In genomic region chr7:155448632-155449007, GRCh38 we compare ENCODE assay signal across 14 cellular contexts. TPM values are rescaled to one million over a fixed set of nuclear protein-coding genes. Genes with fewer than 3 reads are reported as not detected.
DNase-seq lines count a peak whose midpoint lies in the region; ATAC-seq and TF ChIP-seq lines count a peak whose summit lies in the region.
"Had no signal": no experiment of that assay in that cellular context is flagged by ENCODE, and none has a peak within 500 bp of the region (broad histone marks: within the 10 kb centered on the region; RNA-seq: fewer than 3 reads in every experiment).

No MANE protein-coding gene starts in this region.

- H3K27ac Mint-ChIP-seq in endodermal cell: no peak overlapping the region
- H3K27ac Mint-ChIP-seq in nephron: no peak overlapping the region
- H3K27ac Mint-ChIP-seq: mesothelial cell of epicardium had no signal

- H3K36me3 ChIP-seq in HUES48 (ENCODE audit: control insufficient read depth, insufficient read depth, low read length) (no peaks in the 10 kb centered on the region), endodermal cell (ENCODE audit: control insufficient read depth, insufficient read depth, low read length) (no peaks in the 10 kb centered on the region), prostate gland (no peaks in the 10 kb centered on the region)
- H3K36me3 ChIP-seq: BLaER1 had no signal

- H3K27me3 Mint-ChIP-seq in endodermal cell (ENCODE audit: insufficient read depth) (peaks cover 99% of the 10 kb centered on the region), nephron (ENCODE audit: low read depth) (peaks cover 100% of the 10 kb centered on the region)

- H3K4me3 ChIP-seq in HUES48 (ENCODE audit: low read depth, low read length) (peak overlapping the region; percentile 44; the same call in 1 of the 2 replicates), endodermal cell (ENCODE audit: low read length) (no peak overlapping the region), prostate gland (no peak overlapping the region)
- H3K4me3 ChIP-seq: BLaER1 had no signal

- intact Hi-C loops in prostate gland (cut with DNase I): no loop called here

- peak; percentile 33 for DNase-seq in COR-L47 (lab: John Stamatoyannopoulos, UW)
- DNase-seq in endodermal cell: peak; percentile 74
- DNase-seq in hypothalamus (lab: John Stamatoyannopoulos, UW): no peak
- DNase-seq in activated CD4-positive, CD25-positive, alpha-beta regulatory T cell treated with anti-CD3 and anti-CD28 coated beads, Interleukin-2, amount 50 U/mL, for 72 hours: no peak
- no peak for DNase-seq in prostate gland (ENCODE audit: low spot score)
- DNase-seq: hippocampal formation, NCI-H2107, SW 1271 had no signal

- no peak overlapping the region for H3K27ac ChIP-seq in HUES48 (ENCODE audit: low read depth, low read length)
- H3K27ac ChIP-seq in endodermal cell (ENCODE audit: low read depth, low read length): no peak overlapping the region
- H3K27ac ChIP-seq in prostate gland: no peak overlapping the region
- H3K27ac ChIP-seq: BLaER1 had no signal

- H3K4me1 Mint-ChIP-seq in endodermal cell: peaks cover 7% of the 10 kb centered on the region
- peaks cover 18% of the 10 kb centered on the region for H3K4me1 Mint-ChIP-seq in nephron

- H3K27me3 ChIP-seq in HUES48 (ENCODE audit: control insufficient read depth, insufficient read depth, low read length) (peaks cover 100% of the 10 kb centered on the region), endodermal cell (ENCODE audit: control insufficient read depth, insufficient read depth, low read length, poor library complexity, severe bottlenecking) (peaks cover 99% of the 10 kb centered on the region), prostate gland (replicated peaks; ENCODE audit: insufficient read depth) (peaks cover 57% of the 10 kb centered on the region)

- H3K4me1 ChIP-seq in HUES48 (ENCODE audit: control insufficient read depth, insufficient read depth, low read length): peaks cover 18% of the 10 kb centered on the region; the same call in 1 of the 2 replicates
- no peaks in the 10 kb centered on the region for H3K4me1 ChIP-seq in endodermal cell (ENCODE audit: control insufficient read depth, insufficient read depth, low read length)
- no peaks in the 10 kb centered on the region for H3K4me1 ChIP-seq in prostate gland (replicated peaks)
- H3K4me1 ChIP-seq: BLaER1 had no signal

- H3K9me3 Mint-ChIP-seq in endodermal cell (no peaks in the 10 kb centered on the region), nephron (peaks cover 9% of the 10 kb centered on the region)
- H3K9me3 Mint-ChIP-seq: mesothelial cell of epicardium had no signal

- H3K9ac ChIP-seq in HUES48 (ENCODE audit: low read depth, low read length): no peak overlapping the region
- no peak overlapping the region for H3K9ac ChIP-seq in endodermal cell (ENCODE audit: extremely low read depth, low read length, poor library complexity, severe bottlenecking)
- H3K9ac ChIP-seq: BLaER1 had no signal

- H3K36me3 Mint-ChIP-seq in endodermal cell (ENCODE audit: low read depth) (no peaks in the 10 kb centered on the region), nephron (ENCODE audit: low read depth) (no peaks in the 10 kb centered on the region)
- H3K36me3 Mint-ChIP-seq: mesothelial cell of epicardium had no signal

- H3K9me3 ChIP-seq in HUES48 (ENCODE audit: control insufficient read depth, insufficient read depth, low read length) (no peaks in the 10 kb centered on the region), endodermal cell (ENCODE audit: control insufficient read depth, low read length) (no peaks in the 10 kb centered on the region), prostate gland (no peaks in the 10 kb centered on the region)
- H3K9me3 ChIP-seq: BLaER1 had no signal

- TF ChIP-seq CTCF in endodermal cell (conservative IDR thresholded peaks at IDR 0.05) (no peak), nephron (IDR thresholded peaks at IDR 0.05; ENCODE audit: unreplicated experiment in 3 of 3) (no peak), prostate gland (IDR thresholded peaks at IDR 0.05) (no peak)

- ATAC-seq in GM18868 (IDR thresholded peaks at IDR 0.05; ENCODE audit: unreplicated experiment): no peak
- ATAC-seq: activated CD4-positive, CD25-positive, alpha-beta regulatory T cell treated with anti-CD3 and anti-CD28 coated beads, Interleukin-2, amount 50 U/mL, for 24 hours had no signal

- H3K4me3 Mint-ChIP-seq in endodermal cell (peak overlapping the region; percentile 37), nephron (peak overlapping the region in 2 of 3 experiments; percentile 32 to 40)
- H3K4me3 Mint-ChIP-seq: mesothelial cell of epicardium had no signal

- no peak for TF ChIP-seq POLR2A in prostate gland (IDR thresholded peaks at IDR 0.05)

- WGBS in endodermal cell (ENCODE audit: insufficient coverage in 1 of 2, insufficient read length in 1 of 2), 2 experiments: 0 to 2% methylated on average over 7 to 35 of the region's 35 CpGs
- 1% methylated on average over 18 of the region's 35 CpGs for WGBS in prostate gland

RNA-seq across cellular contexts. Expression of gene EN2, which starts 9.3 kb away (rescaled TPM):
- total RNA-seq in endodermal cell: not detected
- polyA plus RNA-seq in endodermal cell (2013, experiment 1 of 2): 16.1 TPM
- polyA plus RNA-seq in endodermal cell (2013, experiment 2 of 2): 19.3 TPM
- under 1 TPM in 1 of 2 donors, not detected in 1; 0.45 TPM for total RNA-seq in prostate gland
- total RNA-seq: mesothelial cell of epicardium had no signal

Comparison
In these comparisons a context has a peak if more than half of its experiments do, and no peak if none do; other contexts are left out.
1. DNase-seq: peak in COR-L47 (single experiment) and endodermal cell (single experiment); none in hypothalamus (0 of 51), activated CD4-positive, CD25-positive, alpha-beta regulatory T cell treated with anti-CD3 and anti-CD28 coated beads, Interleukin-2, amount 50 U/mL, for 72 hours (single experiment) and prostate gland (single experiment).